Comparison of ENCODE assay signal across 18 cellular contexts in genomic region chr3:150786791-150787190, GRCh38. TPM values are rescaled to one million over a fixed set of nuclear protein-coding genes. Genes with fewer than 3 reads are reported as not detected.
DNase-seq lines count a peak whose midpoint lies in the region; ATAC-seq and TF ChIP-seq lines count a peak whose summit lies in the region.
"Had no signal": no experiment of that assay in that cellular context is flagged by ENCODE, and none has a peak within 500 bp of the region (broad histone marks: within the 10 kb centered on the region; RNA-seq: fewer than 3 reads in every experiment).

No MANE protein-coding gene starts in this region.

- H4K91ac ChIP-seq in trophoblast cell (ENCODE audit: low read depth, low read length), result peak overlapping the region; percentile 18

- H3K27ac ChIP-seq in trophoblast cell (ENCODE audit: low read depth, low read length), result no peak overlapping the region
- no peak overlapping the region for H3K27ac ChIP-seq in CD8-positive, alpha-beta T cell (ENCODE audit: low read depth, low read length)
- H3K27ac ChIP-seq: hepatocyte, Peyer's patch, sigmoid colon, vagina, WERI-Rb-1 had no signal

- H3K9ac ChIP-seq in adipocyte (ENCODE audit: low read length) (no peak overlapping the region), trophoblast cell (ENCODE audit: low read length) (no peak overlapping the region)

- no peak overlapping the region for H3K14ac ChIP-seq in trophoblast cell (ENCODE audit: low read length)

- no peak overlapping the region for H2AK5ac ChIP-seq in trophoblast cell (ENCODE audit: low read length)

- no peak for TF ChIP-seq CTCF in CD8-positive, alpha-beta T cell (IDR thresholded peaks at IDR 0.05)

- no peak for ATAC-seq in CD8-positive, alpha-beta T cell
- ATAC-seq in HG02884 (IDR thresholded peaks at IDR 0.05; ENCODE audit: unreplicated experiment), result no peak
- ATAC-seq: stimulated activated naive B cell treated with anti-CD40 and anti-IgM and Interleukin-4, amounts not matched to agents 10 μg/mL and 1 μg/mL and 100 μg/mL, for 72 hours had no signal

- H3K36me3 ChIP-seq in adipocyte (ENCODE audit: control insufficient read depth, insufficient read depth, low read length, severe bottlenecking) (no peaks in the 10 kb centered on the region), trophoblast cell (ENCODE audit: control insufficient read depth in 1 of 2, insufficient read depth in 2 of 2, low read length in 2 of 2) (no peaks in the 10 kb centered on the region)
- H3K36me3 ChIP-seq in CD8-positive, alpha-beta T cell (ENCODE audit: insufficient read depth, low read length), result no peaks in the 10 kb centered on the region
- H3K36me3 ChIP-seq: Peyer's patch, sigmoid colon, vagina, WERI-Rb-1 had no signal

- peaks cover 13% of the 10 kb centered on the region for H3K27me3 Mint-ChIP-seq in activated T-cell treated with anti-CD3 and anti-CD28 coated beads, Interleukin-2, amount 50 U/mL, for 24 hours
- peaks cover 3% of the 10 kb centered on the region for H3K27me3 Mint-ChIP-seq in CD8-positive, alpha-beta T cell (ENCODE audit: low read depth)
- H3K27me3 Mint-ChIP-seq: stimulated activated naive B cell treated with anti-CD40 and anti-IgM and Interleukin-4, amounts not matched to agents 10 μg/mL and 1 μg/mL and 100 μg/mL, for 72 hours had no signal

- intact Hi-C loops in CD8-positive, alpha-beta T cell (cut with DNase I, micrococcal nuclease), result loop anchor here (1.0 to 10.0 kb wide), 5 partner anchors 24 to 498 kb away; partner anchors contain the start of gene SIAH2 (in 1 of the 2)

- no peak overlapping the region for H4K12ac ChIP-seq in trophoblast cell (ENCODE audit: low read depth, low read length)

- peak overlapping the region; percentile 49 for H4K8ac ChIP-seq in trophoblast cell (ENCODE audit: low read depth, low read length)

- H3K4me1 ChIP-seq in adipocyte (ENCODE audit: control insufficient read depth, insufficient read depth, low read length), result no peaks in the 10 kb centered on the region
- H3K4me1 ChIP-seq in trophoblast cell (ENCODE audit: control insufficient read depth in 1 of 2, insufficient read depth in 2 of 2, low read length in 2 of 2), result peaks cover 3 to 4% of the 10 kb centered on the region in 2 experiments
- H3K4me1 ChIP-seq in CD8-positive, alpha-beta T cell (ENCODE audit: insufficient read depth, low read length), result no peaks in the 10 kb centered on the region
- H3K4me1 ChIP-seq: Peyer's patch, sigmoid colon, vagina had no signal

- H3K4me3 ChIP-seq in adipocyte (ENCODE audit: low read length) (no peak overlapping the region), trophoblast cell (ENCODE audit: low read depth, low read length) (no peak overlapping the region)
- no peak overlapping the region for H3K4me3 ChIP-seq in CD8-positive, alpha-beta T cell (ENCODE audit: low read depth, low read length)
- H3K4me3 ChIP-seq: hepatocyte, Peyer's patch, sigmoid colon, vagina had no signal

- H3K4me3 Mint-ChIP-seq in activated T-cell treated with anti-CD3 and anti-CD28 coated beads, Interleukin-2, amount 50 U/mL, for 24 hours, result no peak overlapping the region
- no peak overlapping the region for H3K4me3 Mint-ChIP-seq in CD8-positive, alpha-beta T cell
- H3K4me3 Mint-ChIP-seq: brain; stimulated activated naive B cell treated with anti-CD40 and anti-IgM and Interleukin-4, amounts not matched to agents 10 μg/mL and 1 μg/mL and 100 μg/mL, for 72 hours had no signal

- H2BK120ac ChIP-seq in trophoblast cell (ENCODE audit: insufficient read depth, low read length, poor library complexity), result no peak overlapping the region

- H3K4me2 ChIP-seq in trophoblast cell (ENCODE audit: low read length), result no peak overlapping the region
- H3K4me2 ChIP-seq: hepatocyte had no signal

- no peak overlapping the region for H2BK12ac ChIP-seq in trophoblast cell (ENCODE audit: low read length)

- H2AFZ ChIP-seq in trophoblast cell (ENCODE audit: insufficient read depth, low read length, poor library complexity), result no peak overlapping the region
- H2AFZ ChIP-seq: hepatocyte had no signal

- no peaks in the 10 kb centered on the region for H3K36me3 Mint-ChIP-seq in activated T-cell treated with anti-CD3 and anti-CD28 coated beads, Interleukin-2, amount 50 U/mL, for 24 hours (ENCODE audit: low read depth)
- no peaks in the 10 kb centered on the region for H3K36me3 Mint-ChIP-seq in CD8-positive, alpha-beta T cell
- H3K36me3 Mint-ChIP-seq: brain; stimulated activated naive B cell treated with anti-CD40 and anti-IgM and Interleukin-4, amounts not matched to agents 10 μg/mL and 1 μg/mL and 100 μg/mL, for 72 hours had no signal

- H3K9me3 Mint-ChIP-seq in activated T-cell treated with anti-CD3 and anti-CD28 coated beads, Interleukin-2, amount 50 U/mL, for 24 hours, result no peaks in the 10 kb centered on the region
- H3K9me3 Mint-ChIP-seq in CD8-positive, alpha-beta T cell, result no peaks in the 10 kb centered on the region
- H3K9me3 Mint-ChIP-seq: stimulated activated naive B cell treated with anti-CD40 and anti-IgM and Interleukin-4, amounts not matched to agents 10 μg/mL and 1 μg/mL and 100 μg/mL, for 72 hours had no signal

- no peak overlapping the region for H3K23ac ChIP-seq in trophoblast cell (ENCODE audit: low read length)

- no peak overlapping the region for H3K18ac ChIP-seq in trophoblast cell (ENCODE audit: low read length)

- H3K79me1 ChIP-seq in trophoblast cell (ENCODE audit: low read length), result peaks cover 2% of the 10 kb centered on the region

- no peak overlapping the region for H3K4ac ChIP-seq in trophoblast cell (ENCODE audit: low read depth, low read length)

- no peak for DNase-seq in activated T-cell treated with anti-CD3 and anti-CD28 coated beads, Interleukin-2, amount 50 U/mL, for 24 hours
- no peak for DNase-seq in activated T-cell treated with anti-CD3 and anti-CD28 coated beads, Interleukin-2, amount 50 U/mL, for 1 hour
- peak; percentile 52 for DNase-seq in M059J (ENCODE audit: low read depth)
- DNase-seq in adipocyte (ENCODE audit: low read depth), result peak; percentile 58
- peak in 1 of 2 donors; percentile 66 for DNase-seq in trophoblast cell
- no peak for DNase-seq in CD8-positive, alpha-beta T cell
- DNase-seq in NCI-H2029 (lab: John Stamatoyannopoulos, UW), result no peak
- DNase-seq: MV-4-11; NCI-H2081 treated with DMSO at 0.1 percent for 48 hours; NCI-H69; Peyer's patch; sigmoid colon; stimulated activated naive B cell treated with anti-CD40 and anti-IgM and Interleukin-4, amounts not matched to agents 10 μg/mL and 1 μg/mL and 100 μg/mL, for 72 hours; WERI-Rb-1 had no signal

- H3K27ac Mint-ChIP-seq in activated T-cell treated with anti-CD3 and anti-CD28 coated beads, Interleukin-2, amount 50 U/mL, for 24 hours, result peak overlapping the region; percentile 84
- no peak overlapping the region for H3K27ac Mint-ChIP-seq in CD8-positive, alpha-beta T cell
- H3K27ac Mint-ChIP-seq: brain; stimulated activated naive B cell treated with anti-CD40 and anti-IgM and Interleukin-4, amounts not matched to agents 10 μg/mL and 1 μg/mL and 100 μg/mL, for 72 hours had no signal

- no peak overlapping the region for H2BK5ac ChIP-seq in trophoblast cell (ENCODE audit: low read depth, low read length, poor library complexity)

- H3K27me3 ChIP-seq in adipocyte (replicated peaks; ENCODE audit: control insufficient read depth, insufficient read depth, low read length) (peaks cover 3% of the 10 kb centered on the region), trophoblast cell (ENCODE audit: insufficient read depth, low read length) (no peaks in the 10 kb centered on the region)
- no peaks in the 10 kb centered on the region for H3K27me3 ChIP-seq in CD8-positive, alpha-beta T cell (ENCODE audit: insufficient read depth, low read length)
- H3K27me3 ChIP-seq: hepatocyte, Peyer's patch, sigmoid colon, vagina had no signal

- POLR2A ChIA-PET in CD8-positive, alpha-beta T cell (lab: Charles Lee), result interaction anchor here (1.8 kb wide), 1 partner anchor 23 kb away, joined by 12 read pairs; the partner anchor contains the start of gene SIAH2

- H3K79me2 ChIP-seq in trophoblast cell (ENCODE audit: control insufficient read depth, insufficient read depth, low read length, poor library complexity), result no peaks in the 10 kb centered on the region
- H3K79me2 ChIP-seq: hepatocyte had no signal

- CTCF ChIA-PET in CD8-positive, alpha-beta T cell (lab: Charles Lee), result interaction anchor here (1.1 to 2.7 kb wide), 12 partner anchors 10 to 364 kb away, joined by 3 to 35 read pairs (median 6); no protein-coding TSS in a partner anchor

- peaks cover 56% of the 10 kb centered on the region for H3K4me1 Mint-ChIP-seq in activated T-cell treated with anti-CD3 and anti-CD28 coated beads, Interleukin-2, amount 50 U/mL, for 24 hours (ENCODE audit: low read depth)
- H3K4me1 Mint-ChIP-seq in CD8-positive, alpha-beta T cell (ENCODE audit: low read depth), result peaks cover 3% of the 10 kb centered on the region

- H3K9me3 ChIP-seq in adipocyte (ENCODE audit: control insufficient read depth, low read length) (peaks cover 13% of the 10 kb centered on the region), trophoblast cell (ENCODE audit: insufficient read depth, low read depth, low read length) (no peaks in the 10 kb centered on the region)
- H3K9me3 ChIP-seq in CD8-positive, alpha-beta T cell (ENCODE audit: low read length), result no peaks in the 10 kb centered on the region
- H3K9me3 ChIP-seq: Peyer's patch, sigmoid colon, vagina had no signal

RNA-seq across cellular contexts. Expression of gene SIAH2, which starts 23.8 kb away (rescaled TPM):
- 36.5 and 58.7 TPM in 2 replicates for total RNA-seq in M059J (2014; rRNA removed; shearing (Covaris generic))
- 85.5 and 90.6 TPM in 2 replicates for polyA plus RNA-seq in trophoblast cell (2013)
- total RNA-seq in CD8-positive, alpha-beta T cell, result 10 to 100 TPM; 57.0 to 65.4 TPM

Comparison
In these comparisons a context has a peak if more than half of its experiments do, and no peak if none do; other contexts are left out.
1. DNase-seq: peak in M059J (single experiment) and adipocyte (single experiment); none in activated T-cell treated with anti-CD3 and anti-CD28 coated beads, Interleukin-2, amount 50 U/mL, for 24 hours (single experiment), activated T-cell treated with anti-CD3 and anti-CD28 coated beads, Interleukin-2, amount 50 U/mL, for 1 hour (single experiment), CD8-positive, alpha-beta T cell (0 of 7) and NCI-H2029 (single experiment).